Comparison of ENCODE assay signal across 33 cellular contexts in the genomic region with DNA sequence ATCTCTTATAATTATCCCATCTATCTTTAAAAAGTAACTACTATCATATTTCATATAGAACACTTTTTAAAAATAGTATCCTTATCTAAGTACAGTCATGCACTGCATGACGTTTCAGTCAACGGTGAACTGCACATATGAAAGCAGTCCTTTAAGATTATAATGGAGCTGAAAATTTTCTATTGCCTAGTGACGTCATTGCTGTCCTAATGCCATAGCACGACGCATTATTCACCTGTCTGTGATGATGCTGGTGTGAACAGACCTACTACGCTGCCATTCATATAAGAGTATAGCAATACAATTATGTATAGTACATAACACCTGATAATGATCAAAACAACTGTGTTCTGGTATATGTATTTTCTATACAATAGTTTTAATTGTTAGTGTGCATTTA.
DNase-seq lines count a peak whose midpoint lies in the region; ATAC-seq, FAIRE-seq and TF ChIP-seq lines count a peak whose summit lies in the region.
"Had no signal": no experiment of that assay in that cellular context is flagged by ENCODE, and none has a peak within 500 bp of the region (broad histone marks: within the 10 kb centered on the region; RNA-seq: fewer than 3 reads in every experiment).

No MANE protein-coding gene starts in this region.

- H2AFZ ChIP-seq in HepG2 (ENCODE audit: low read length) (no peak overlapping the region), K562 (ENCODE audit: low read depth, low read length) (no peak overlapping the region)

- no peak overlapping the region for H3K4me3 ChIP-seq in HepG2 (replicated peaks in 1 of 3; ENCODE audit: insufficient read depth in 1 of 3, low read depth in 2 of 3, low read length in 3 of 3)
- H3K4me3 ChIP-seq in right lobe of liver: no peak overlapping the region
- no peak overlapping the region for H3K4me3 ChIP-seq in K562
- no peak overlapping the region for H3K4me3 ChIP-seq in kidney (ENCODE audit: low read length in 2 of 2)
- H3K4me3 ChIP-seq: A549; BLaER1; BLaER1 treated with 17β-estradiol and CSF1 and Interleukin-3, amounts not matched to agents 10 nM and 100 nM had no signal

- H3K9me3 ChIP-seq in HepG2 (ENCODE audit: low read length): no peaks in the 10 kb centered on the region
- no peaks in the 10 kb centered on the region for H3K9me3 ChIP-seq in right lobe of liver
- H3K9me3 ChIP-seq in K562 (replicated peaks; ENCODE audit: control insufficient read depth, insufficient read depth, low read depth, low read length): no peaks in the 10 kb centered on the region
- no peaks in the 10 kb centered on the region for H3K9me3 ChIP-seq in kidney (ENCODE audit: control insufficient read depth in 1 of 2, low read length in 2 of 2)
- H3K9me3 ChIP-seq: A549; BE2C; BLaER1; BLaER1 treated with 17β-estradiol and CSF1 and Interleukin-3, amounts not matched to agents 10 nM and 100 nM; Caco-2 had no signal

- FAIRE-seq in HepG2 (lab: Jason Lieb, UNC) (no peak), GM12891 (lab: Jason Lieb, UNC) (peak; percentile 33), K562 (lab: Jason Lieb, UNC) (no peak), kidney (lab: Jason Lieb, UNC) (no peak)
- FAIRE-seq: A204.1, A549, D721Med had no signal

- WGBS in HepG2 (ENCODE audit: low lambda C conversion rate): 1% methylated on average over 6 of the region's 6 CpGs
- WGBS in right lobe of liver (ENCODE audit: insufficient coverage, low coverage, low lambda C conversion rate, missing lambda C conversion rate): 67% methylated on average over 6 of the region's 6 CpGs
- WGBS in K562 (ENCODE audit: insufficient coverage, low coverage, missing lambda C conversion rate): 2% methylated on average over 6 of the region's 6 CpGs

- no TSS peak for BruUV-seq in HepG2 (replicated peaks; lab: Mats Ljungman, UMichigan)
- no TSS peak for BruUV-seq in K562 (replicated peaks; lab: Mats Ljungman, UMichigan)

- DNase-seq in HepG2 (ENCODE audit: low spot score) (no peak), right lobe of liver (no peak), GM12891 (ENCODE audit: insufficient read length, low spot score) (no peak), K562 (ENCODE audit: extremely low read depth in 1 of 4, low spot score in 3 of 4) (no peak), kidney (no peak)
- DNase-seq: 8988T; ACHN; AML-193; BE2C; C1 segment of cervical spinal cord; Caco-2; Calu3; CD4-positive, alpha-beta memory T cell; CD4-positive, alpha-beta T cell; CD4-positive, CD25-positive, alpha-beta regulatory T cell; CD8-positive, alpha-beta memory T cell; CD8-positive, alpha-beta T cell; COR-L47; DMS 273 treated with DMSO at 0.1 percent for 48 hours; DMS153; DMS53; DMS79; DMS79 treated with DMSO at 0.1 percent for 48 hours; DND-41; EL had no signal

- in situ Hi-C loops in HepG2 (cut with HindIII; ENCODE audit: extremely low pct_ligation_motif_present, low pct_unique_long_range_greater_than_20kb) (no loop called here), K562 (cut with MboI) (no loop called here)

- POLR2A ChIA-PET in HepG2 (lab: Yijun Ruan, JAX) (no interaction called here), K562 (lab: Yijun Ruan, JAX) (interaction anchor here (0.7 kb wide), 1 partner anchor 36 kb away, joined by 3 read pairs; no protein-coding TSS in a partner anchor)

- CTCF ChIA-PET in HepG2 (lab: Yijun Ruan, JAX; ENCODE audit: low intra/inter-chr PET ratio, low total read pairs): no interaction called here
- CTCF ChIA-PET in K562 (lab: Yijun Ruan, JAX; ENCODE audit: low intra/inter-chr PET ratio): no interaction called here

- intact Hi-C loops in HepG2 (cut with micrococcal nuclease; ENCODE audit: unreplicated experiment) (no loop called here), right lobe of liver (cut with DNase I) (no loop called here), K562 (cut with micrococcal nuclease) (no loop called here), kidney (cut with DNase I) (no loop called here)

- H3K27me3 ChIP-seq in HepG2 (ENCODE audit: control insufficient read depth in 1 of 2, insufficient read depth in 2 of 2, low read length in 2 of 2): no peaks in the 10 kb centered on the region
- no peaks in the 10 kb centered on the region for H3K27me3 ChIP-seq in right lobe of liver
- no peaks in the 10 kb centered on the region for H3K27me3 ChIP-seq in K562 (ENCODE audit: control insufficient read depth in 2 of 2, insufficient read depth in 2 of 2, low read length in 2 of 2)
- H3K27me3 ChIP-seq: BE2C; BLaER1; BLaER1 treated with 17β-estradiol and CSF1 and Interleukin-3, amounts not matched to agents 10 nM and 100 nM had no signal

- ATAC-seq in HepG2 (no peak), right lobe of liver (no peak), K562 (no peak), HG02610 (IDR thresholded peaks at IDR 0.05; ENCODE audit: unreplicated experiment) (no peak)
- ATAC-seq: A549; CD8-positive, alpha-beta T cell had no signal

- H3K9ac ChIP-seq in HepG2 (ENCODE audit: insufficient read depth, low read depth, low read length) (no peak overlapping the region), K562 (ENCODE audit: insufficient read depth in 1 of 2, low read depth in 2 of 2, low read length in 2 of 2) (no peak overlapping the region), kidney (ENCODE audit: low read length in 2 of 2) (no peak overlapping the region)
- H3K9ac ChIP-seq: BLaER1; BLaER1 treated with 17β-estradiol and CSF1 and Interleukin-3, amounts not matched to agents 10 nM and 100 nM had no signal

- H3K79me2 ChIP-seq in HepG2 (ENCODE audit: insufficient read depth, low read length): no peaks in the 10 kb centered on the region
- no peaks in the 10 kb centered on the region for H3K79me2 ChIP-seq in K562 (ENCODE audit: control insufficient read depth, insufficient read depth, low read length)

- no peak for TF ChIP-seq CTCF in HepG2 (CRISPR knock-in tag; IDR thresholded peaks at IDR 0.05)
- TF ChIP-seq CTCF in right lobe of liver (IDR thresholded peaks at IDR 0.05): no peak
- TF ChIP-seq CTCF in K562 (IDR thresholded peaks at IDR 0.05 in 2 of 3, conservative IDR thresholded peaks at IDR 0.05 in 1 of 3; ENCODE audit: insufficient read depth in 2 of 3, low read depth in 1 of 3, low read length in 3 of 3): no peak
- no peak for TF ChIP-seq CTCF in kidney (IDR thresholded peaks at IDR 0.05; ENCODE audit: borderline replicate concordance, extremely low read depth, insufficient read depth)

- no peaks in the 10 kb centered on the region for H3K4me1 ChIP-seq in HepG2 (ENCODE audit: insufficient read depth, low read length)
- H3K4me1 ChIP-seq in right lobe of liver: no peaks in the 10 kb centered on the region
- no peaks in the 10 kb centered on the region for H3K4me1 ChIP-seq in K562 (replicated peaks in 1 of 2; ENCODE audit: control insufficient read depth in 2 of 2, insufficient read depth in 2 of 2, low read length in 2 of 2)
- no peaks in the 10 kb centered on the region for H3K4me1 ChIP-seq in kidney (ENCODE audit: control insufficient read depth in 1 of 2, insufficient read depth in 1 of 2, low read depth in 1 of 2, low read length in 2 of 2)
- H3K4me1 ChIP-seq: A549, Caco-2 had no signal

- no peaks in the 10 kb centered on the region for H3K9me1 ChIP-seq in K562 (ENCODE audit: control insufficient read depth, insufficient read depth, low read length)

- H3K27ac ChIP-seq in HepG2 (ENCODE audit: extremely low read length, insufficient read depth, low read length): no peak overlapping the region
- H3K27ac ChIP-seq in right lobe of liver: no peak overlapping the region
- no peak overlapping the region for H3K27ac ChIP-seq in K562 (ENCODE audit: extremely low read depth, low read depth, low read length)
- H3K27ac ChIP-seq in kidney (ENCODE audit: low read depth in 2 of 2, low read length in 2 of 2): no peak overlapping the region
- H3K27ac ChIP-seq: 22Rv1; A549; BLaER1; BLaER1 treated with 17β-estradiol and CSF1 and Interleukin-3, amounts not matched to agents 10 nM and 100 nM; C4-2B had no signal

- H3K4me2 ChIP-seq in HepG2 (ENCODE audit: low read depth, low read length): no peak overlapping the region
- no peak overlapping the region for H3K4me2 ChIP-seq in K562 (ENCODE audit: insufficient read depth, low read length)
- H3K4me2 ChIP-seq: A549; BLaER1; BLaER1 treated with 17β-estradiol and CSF1 and Interleukin-3, amounts not matched to agents 10 nM and 100 nM had no signal

- no peak for TF ChIP-seq EP300 in HepG2 (IDR thresholded peaks at IDR 0.05; ENCODE audit: low read depth in 2 of 2, low read length in 2 of 2)
- TF ChIP-seq EP300 in HepG2 (CRISPR knock-in tag; IDR thresholded peaks at IDR 0.05; ENCODE audit: borderline replicate concordance): no peak
- TF ChIP-seq EP300 in K562 (IDR thresholded peaks at IDR 0.05; ENCODE audit: low read length): no peak

- TF ChIP-seq POLR2A in HepG2 (IDR thresholded peaks at IDR 0.05; ENCODE audit: insufficient read depth in 1 of 2, low read depth in 2 of 2, low read length in 2 of 2): no peak
- no peak for TF ChIP-seq POLR2A in right lobe of liver (IDR thresholded peaks at IDR 0.05)
- no peak for TF ChIP-seq POLR2A in GM12891 (IDR thresholded peaks at IDR 0.05; ENCODE audit: low read depth, low read length)
- TF ChIP-seq POLR2A in K562 (conservative IDR thresholded peaks at IDR 0.05): no peak

- no peak for TF ChIP-seq RAD21 in HepG2 (CRISPR knock-in tag; IDR thresholded peaks at IDR 0.05)
- TF ChIP-seq RAD21 in K562 (CRISPR knock-in tag; conservative IDR thresholded peaks at IDR 0.05 in 1 of 2, IDR thresholded peaks at IDR 0.05 in 1 of 2): no peak

- no peaks in the 10 kb centered on the region for H4K20me1 ChIP-seq in HepG2 (ENCODE audit: insufficient read depth, low read length)
- H4K20me1 ChIP-seq in K562 (replicated peaks; ENCODE audit: control insufficient read depth, insufficient read depth, low read length): no peaks in the 10 kb centered on the region; the same call in 1 of the 2 replicates
- H4K20me1 ChIP-seq: BLaER1; BLaER1 treated with 17β-estradiol and CSF1 and Interleukin-3, amounts not matched to agents 10 nM and 100 nM had no signal

- H3K36me3 ChIP-seq in HepG2 (replicated peaks in 1 of 2; ENCODE audit: control insufficient read depth in 1 of 2, insufficient read depth in 2 of 2, low read length in 2 of 2): no peaks in the 10 kb centered on the region
- no peaks in the 10 kb centered on the region for H3K36me3 ChIP-seq in right lobe of liver
- no peaks in the 10 kb centered on the region for H3K36me3 ChIP-seq in K562 (ENCODE audit: control insufficient read depth, insufficient read depth, low read length)
- no peaks in the 10 kb centered on the region for H3K36me3 ChIP-seq in kidney (ENCODE audit: control insufficient read depth in 1 of 2, insufficient read depth in 2 of 2, low read length in 2 of 2)
- H3K36me3 ChIP-seq: BE2C; BLaER1; BLaER1 treated with 17β-estradiol and CSF1 and Interleukin-3, amounts not matched to agents 10 nM and 100 nM had no signal

TF ChIP-seq in HepG2, 621 proteins besides CTCF, POLR2A, EP300 and RAD21 (continues in another document):
- peak; percentile 95 for TF ChIP-seq CREB1 (IDR thresholded peaks at IDR 0.05)
- TF ChIP-seq CREB1 (CRISPR knock-in tag; IDR thresholded peaks at IDR 0.05): no peak

TF ChIP-seq in GM12891, 5 proteins besides CTCF, POLR2A, EP300 and RAD21 (continues in another document):
- TF ChIP-seq POU2F2 (IDR thresholded peaks at IDR 0.05; ENCODE audit: low read depth, low read length) (no peak), TAF1 (IDR thresholded peaks at IDR 0.05; ENCODE audit: low read depth, low read length) (no peak)

TF ChIP-seq in K562, 482 proteins besides CTCF, POLR2A, EP300 and RAD21 (continues in another document):
- TF ChIP-seq ATF1 (CRISPR knock-in tag; IDR thresholded peaks at IDR 0.05) (no peak), ATF1 (tag; IDR thresholded peaks at IDR 0.05) (peak; percentile 51; the same call in 1 of the 2 replicates)
